In the genomic region with DNA sequence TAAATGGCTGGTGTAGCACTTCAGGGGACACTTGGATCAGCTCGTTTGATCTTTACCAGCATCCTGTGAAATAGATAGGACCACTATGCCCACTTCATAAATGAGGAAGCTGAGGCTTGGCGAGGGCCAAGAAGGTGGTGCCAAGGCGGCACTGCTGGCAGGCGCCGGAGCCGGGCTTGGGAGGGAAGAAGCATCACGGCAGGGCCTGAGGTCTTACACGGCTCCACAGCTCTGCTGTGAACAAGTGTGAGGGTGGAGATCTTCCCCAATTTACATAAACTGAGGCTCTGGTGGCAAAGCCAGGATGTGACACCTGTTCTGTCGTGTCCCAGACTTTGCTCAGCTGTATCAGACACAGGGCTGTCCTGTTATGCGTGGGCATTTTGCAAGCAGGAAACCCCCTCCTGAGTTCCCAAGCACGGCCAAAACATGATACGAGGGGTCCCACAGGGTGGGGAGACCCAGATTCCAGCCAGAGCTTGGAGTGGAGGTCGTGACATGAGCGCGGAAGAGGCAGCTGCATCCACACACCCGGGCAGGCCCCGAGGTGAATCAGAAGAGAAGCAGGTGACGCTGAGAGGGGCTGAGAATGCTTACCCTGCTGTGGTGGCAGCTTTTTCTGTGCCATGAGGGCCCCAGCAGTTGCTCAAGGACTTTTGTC, we compare ENCODE assay signal across 12 cellular contexts.
DNase-seq lines count a peak whose midpoint lies in the region; ATAC-seq, FAIRE-seq and TF ChIP-seq lines count a peak whose summit lies in the region.
"Had no signal": no experiment of that assay in that cellular context is flagged by ENCODE, and none has a peak within 500 bp of the region (broad histone marks: within the 10 kb centered on the region; RNA-seq: fewer than 3 reads in every experiment).

No MANE protein-coding gene starts in this region.

- POLR2A ChIA-PET in H1 (lab: Charles Lee; ENCODE audit: partially characterized antibody), result interaction anchor here (1.1 to 1.4 kb wide), 2 partner anchors 11 to 12 kb away, joined by 3 read pairs; no protein-coding TSS in a partner anchor

- intact Hi-C loops in right lobe of liver (cut with DNase I), result no loop called here

- H3K56ac ChIP-seq in H1 (replicated peaks; ENCODE audit: insufficient read length, low read depth, low read length), result no peak overlapping the region

- H2BK120ac ChIP-seq in H1 (replicated peaks; ENCODE audit: low read depth, low read length), result no peak overlapping the region

- H3K4me1 ChIP-seq in H1 (replicated peaks in 1 of 4; ENCODE audit: control insufficient read depth in 3 of 4, insufficient read depth in 4 of 4, low read length in 3 of 4), result peaks cover 0 to 4% (median 3%) of the 10 kb centered on the region in 4 experiments; a peak in 4 of 7 replicates
- no peaks in the 10 kb centered on the region for H3K4me1 ChIP-seq in right lobe of liver
- H3K4me1 ChIP-seq: right atrium auricular region had no signal

- H3K27ac ChIP-seq in H1 (ENCODE audit: low read depth, low read length), result no peak overlapping the region
- no peak overlapping the region for H3K27ac ChIP-seq in right lobe of liver
- H3K27ac ChIP-seq: epithelial cell of prostate, right atrium auricular region had no signal

- TF ChIP-seq POLR2A in GM12891 (IDR thresholded peaks at IDR 0.05; ENCODE audit: low read depth, low read length) (no peak; the same call in 1 of the 2 replicates), H1 (IDR thresholded peaks at IDR 0.05; ENCODE audit: control extremely low read depth in 1 of 2, low read depth in 2 of 2, low read length in 2 of 2) (no peak), right lobe of liver (IDR thresholded peaks at IDR 0.05) (no peak)

- no peak overlapping the region for H3K23ac ChIP-seq in H1 (ENCODE audit: insufficient read length)

- no peaks in the 10 kb centered on the region for H4K20me1 ChIP-seq in H1 (replicated peaks in 1 of 2; ENCODE audit: control insufficient read depth in 1 of 2, insufficient read depth in 2 of 2, low read length in 2 of 2)

- H3K4me3 ChIP-seq in H1 (ENCODE audit: extremely low read depth in 1 of 4, insufficient read depth in 2 of 4, low read depth in 3 of 4, low read length in 4 of 4), result no peak overlapping the region
- H3K4me3 ChIP-seq in right lobe of liver, result no peak overlapping the region
- H3K4me3 ChIP-seq: right atrium auricular region had no signal

- H4K5ac ChIP-seq in H1 (ENCODE audit: insufficient read length, low read depth, low read length), result no peak overlapping the region

- H2BK20ac ChIP-seq in H1 (ENCODE audit: low read length), result no peak overlapping the region

- H3K9ac ChIP-seq in H1 (replicated peaks in 1 of 4; ENCODE audit: extremely low read depth in 1 of 4, low read depth in 3 of 4, low read length in 3 of 4), result no peak overlapping the region

- H3K4me2 ChIP-seq in H1 (ENCODE audit: insufficient read depth in 1 of 2, low read depth in 2 of 2, low read length in 2 of 2), result no peak overlapping the region

- H4K91ac ChIP-seq in H1 (replicated peaks; ENCODE audit: insufficient read length, low read length), result no peak overlapping the region

- H2AK5ac ChIP-seq in H1 (ENCODE audit: low read depth, low read length), result peak overlapping the region; percentile 53; the same call in 1 of the 2 replicates

- no peak overlapping the region for H4K8ac ChIP-seq in H1 (ENCODE audit: extremely low read depth, insufficient read depth, low read length)

- no peak for TF ChIP-seq CTCF in H1 (IDR thresholded peaks at IDR 0.05; ENCODE audit: control extremely low read depth in 1 of 3, insufficient read depth in 1 of 3, low read depth in 1 of 3, low read length in 3 of 3)
- TF ChIP-seq CTCF in right lobe of liver (IDR thresholded peaks at IDR 0.05), result no peak

- H2BK5ac ChIP-seq in H1 (ENCODE audit: low read depth, low read length), result no peak overlapping the region

- CTCF ChIA-PET in H1 (lab: Charles Lee; ENCODE audit: partially characterized antibody), result interaction anchor here (0.8 to 1.4 kb wide), 3 partner anchors 8 to 191 kb away, joined by 3 to 4 read pairs (median 3); no protein-coding TSS in a partner anchor

- FAIRE-seq in GM12891 (lab: Jason Lieb, UNC), result peak; percentile 83
- no peak for FAIRE-seq in H1 (lab: Jason Lieb, UNC)
- FAIRE-seq: keratinocyte had no signal

- H2BK15ac ChIP-seq in H1 (ENCODE audit: low read length), result peak overlapping the region; percentile 61; the same call in 1 of the 2 replicates

- ATAC-seq in GM19467 (IDR thresholded peaks at IDR 0.05; ENCODE audit: unreplicated experiment), result peak; percentile 43
- ATAC-seq in HG03108 (IDR thresholded peaks at IDR 0.05; ENCODE audit: unreplicated experiment), result peak; percentile 36
- no peak for ATAC-seq in right lobe of liver

- H3K27me3 ChIP-seq in H1 (replicated peaks in 1 of 4; ENCODE audit: control insufficient read depth in 3 of 4, extremely low read depth in 1 of 4, insufficient read depth in 3 of 4, low read length in 3 of 4) (no peaks in the 10 kb centered on the region; a peak in 1 of 7 replicates), right lobe of liver (no peaks in the 10 kb centered on the region)
- H3K27me3 ChIP-seq: right atrium auricular region had no signal

- no peak overlapping the region for H3K4ac ChIP-seq in H1 (replicated peaks; ENCODE audit: insufficient read length, low read depth, low read length)

- TF ChIP-seq EP300 in H1 (IDR thresholded peaks at IDR 0.05; ENCODE audit: borderline replicate concordance in 1 of 2, low read depth in 2 of 2, low read length in 2 of 2), result no peak

- peak; percentile 57 for DNase-seq in GM12891 (ENCODE audit: insufficient read length, low spot score)
- no peak for DNase-seq in H1 (ENCODE audit: low read depth in 1 of 2, low spot score in 2 of 2)
- DNase-seq in occipital lobe (lab: John Stamatoyannopoulos, UW), result no peak
- no peak for DNase-seq in DMS 273 treated with DMSO at 0.1 percent for 48 hours (lab: John Stamatoyannopoulos, UW)
- DNase-seq in dedifferentiated amniotic fluid mesenchymal stem cell (ENCODE audit: extremely low spot score), result no peak
- DNase-seq in right lobe of liver, result no peak
- DNase-seq: CD4-positive, CD25-positive, alpha-beta regulatory T cell had no signal

- no peaks in the 10 kb centered on the region for H3K23me2 ChIP-seq in H1 (ENCODE audit: low read depth, low read length)

- H3K9me3 ChIP-seq in H1 (ENCODE audit: insufficient read depth in 2 of 2, low read depth in 1 of 2, low read length in 1 of 2), result no peaks in the 10 kb centered on the region
- H3K9me3 ChIP-seq in right lobe of liver, result no peaks in the 10 kb centered on the region
- H3K9me3 ChIP-seq: right atrium auricular region had no signal

- H2BK12ac ChIP-seq in H1 (ENCODE audit: low read depth, low read length), result 0 out of 2 replicates have a peak overlapping the region, but pooled peaks have one; percentile 17

- H3K79me2 ChIP-seq in H1 (ENCODE audit: control insufficient read depth in 1 of 2, insufficient read depth in 2 of 2, low read length in 2 of 2), result no peaks in the 10 kb centered on the region

- 94% methylated on average over 18 of the region's 18 CpGs; no CpG with 5 or more reads in 1 of the 2 experiments for WGBS in H1 (ENCODE audit: extremely low coverage in 1 of 2, insufficient coverage in 1 of 2, insufficient read length in 1 of 2, insufficient replicate concordance in 2 of 2, low coverage in 1 of 2, low lambda C conversion rate in 2 of 2, missing lambda C conversion rate in 1 of 2), 2 experiments
- 74% methylated on average over 6 of the region's 18 CpGs for WGBS in right lobe of liver (ENCODE audit: insufficient coverage, low coverage, low lambda C conversion rate, missing lambda C conversion rate)

- H3K14ac ChIP-seq in H1 (ENCODE audit: insufficient read length), result no peak overlapping the region

- H3K36me3 ChIP-seq in H1 (ENCODE audit: control insufficient read depth in 2 of 4, insufficient read depth in 4 of 4, low read length in 3 of 4) (no peaks in the 10 kb centered on the region), right lobe of liver (no peaks in the 10 kb centered on the region)
- H3K36me3 ChIP-seq: right atrium auricular region had no signal

- no peaks in the 10 kb centered on the region for H3K79me1 ChIP-seq in H1 (ENCODE audit: low read depth, low read length)

- H2AFZ ChIP-seq in H1 (ENCODE audit: low read length), result no peak overlapping the region

- TF ChIP-seq RAD21 in H1 (IDR thresholded peaks at IDR 0.05 in 1 of 2, conservative IDR thresholded peaks at IDR 0.05 in 1 of 2; ENCODE audit: low read depth in 2 of 2, low read length in 2 of 2), result no peak

- H3K18ac ChIP-seq in H1 (ENCODE audit: extremely low read depth, low read length), result no peak overlapping the region; the same call in 1 of the 2 replicates

TF ChIP-seq in GM12891, 5 proteins besides CTCF, POLR2A, EP300 and RAD21:
- TF ChIP-seq POU2F2 (IDR thresholded peaks at IDR 0.05; ENCODE audit: low read depth, low read length), result peak; percentile 92
- TF ChIP-seq POLR2AphosphoS5 (IDR thresholded peaks at IDR 0.05; ENCODE audit: low read depth, low read length), result no peak

TF ChIP-seq in H1, 55 proteins besides CTCF, POLR2A, EP300 and RAD21 (continues in another document):
- TF ChIP-seq SIRT6 (IDR thresholded peaks at IDR 0.05; ENCODE audit: low read length), result no peak
- TF ChIP-seq MAFK (IDR thresholded peaks at IDR 0.05; ENCODE audit: low read depth, low read length), result no peak
- TF ChIP-seq, protein P1, sequence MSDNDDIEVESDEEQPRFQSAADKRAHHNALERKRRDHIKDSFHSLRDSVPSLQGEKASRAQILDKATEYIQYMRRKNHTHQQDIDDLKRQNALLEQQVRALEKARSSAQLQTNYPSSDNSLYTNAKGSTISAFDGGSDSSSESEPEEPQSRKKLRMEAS (IDR thresholded peaks at IDR 0.05), result no peak
- no peak for TF ChIP-seq YY1 (IDR thresholded peaks at IDR 0.05; ENCODE audit: low read depth, low read length)
- no peak for TF ChIP-seq TCF12 (IDR thresholded peaks at IDR 0.05; ENCODE audit: low read depth, low read length)
- no peak for TF ChIP-seq SP2 (IDR thresholded peaks at IDR 0.05; ENCODE audit: low read length)

Comparison
In these comparisons a context has a peak if more than half of its experiments do, and no peak if none do; other contexts are left out.
1. ATAC-seq: peak in GM19467 (single experiment) and HG03108 (single experiment); none in right lobe of liver (0 of 4).